ENCODE assay signal across 7 cellular contexts in genomic region chr18:12287684-12288405, GRCh38. TPM values are rescaled to one million over a fixed set of nuclear protein-coding genes. Genes with fewer than 3 reads are reported as not detected.
A peak's percentile ranks its signal among the peaks of the same experiment; 100 is the strongest.
DNase-seq lines count a peak whose midpoint lies in the region; ATAC-seq and TF ChIP-seq lines count a peak whose summit lies in the region.

No MANE protein-coding gene starts in this region.

- POLR2A ChIA-PET in MCF 10A (lab: Yijun Ruan, JAX): interaction anchor here (0.6 to 14.3 kb wide), 14 partner anchors 9 to 530 kb away, joined by 3 to 234 read pairs (median 6); partner anchors contain the start of genes AFG3L2 and TUBB6

- peaks cover 22% of the 10 kb centered on the region for H3K4me1 Mint-ChIP-seq in MCF 10A (ENCODE audit: insufficient read depth, unreplicated experiment)
- no peaks in the 10 kb centered on the region for H3K4me1 Mint-ChIP-seq in stimulated activated effector memory CD8-positive, alpha-beta T cell treated with anti-CD3 and anti-CD28 coated beads, Interleukin-12 subunit alpha, Interleukin-12 subunit beta, amount 100 ng/mL, for 72 hours

- CTCF ChIA-PET in MCF 10A (lab: Yijun Ruan, JAX): interaction anchor here (0.7 to 3.1 kb wide), 9 partner anchors 9 to 51 kb away, joined by 3 to 18 read pairs (median 4); no protein-coding TSS in a partner anchor

- H3K27me3 Mint-ChIP-seq in MCF 10A (ENCODE audit: insufficient read depth, unreplicated experiment): no peaks in the 10 kb centered on the region

- BruUV-seq in MCF 10A (replicated peaks; lab: Mats Ljungman, UMichigan): TSS peak; percentile 91

- DNase-seq in HuH-7 (ENCODE audit: low spot score) (peak; percentile 79), MCF 10A (ENCODE audit: unreplicated experiment) (peak; percentile 78), iris pigment epithelial cell (ENCODE audit: low read depth) (peak; percentile 94), DMS79 treated with DMSO at 0.1 percent for 48 hours (lab: John Stamatoyannopoulos, UW) (no peak)
- DNase-seq in stimulated activated effector memory CD8-positive, alpha-beta T cell treated with anti-CD3 and anti-CD28 coated beads, Interleukin-12 subunit alpha, Interleukin-12 subunit beta, amount 100 ng/mL, for 72 hours (ENCODE audit: low spot score in 2 of 2): no peak
- no peak for DNase-seq in activated naive CD4-positive, alpha-beta T cell (lab: John Stamatoyannopoulos, UW)

- intact Hi-C loops in MCF 10A (cut with micrococcal nuclease): no loop called here

- peak; percentile 7 for ATAC-seq in stimulated activated effector memory CD8-positive, alpha-beta T cell treated with anti-CD3 and anti-CD28 coated beads, Interleukin-12 subunit alpha, Interleukin-12 subunit beta, amount 100 ng/mL, for 72 hours
- no peak for ATAC-seq in GM21381 (IDR thresholded peaks at IDR 0.05; ENCODE audit: unreplicated experiment)

- H3K4me3 Mint-ChIP-seq in MCF 10A (ENCODE audit: unreplicated experiment): peak overlapping the region; percentile 82
- H3K4me3 Mint-ChIP-seq in stimulated activated effector memory CD8-positive, alpha-beta T cell treated with anti-CD3 and anti-CD28 coated beads, Interleukin-12 subunit alpha, Interleukin-12 subunit beta, amount 100 ng/mL, for 72 hours: no peak overlapping the region

- TF ChIP-seq CTCF in MCF 10A (IDR thresholded peaks at IDR 0.05; ENCODE audit: unreplicated experiment): no peak

- no peaks in the 10 kb centered on the region for H3K9me3 Mint-ChIP-seq in MCF 10A (ENCODE audit: unreplicated experiment)
- no peaks in the 10 kb centered on the region for H3K9me3 Mint-ChIP-seq in stimulated activated effector memory CD8-positive, alpha-beta T cell treated with anti-CD3 and anti-CD28 coated beads, Interleukin-12 subunit alpha, Interleukin-12 subunit beta, amount 100 ng/mL, for 72 hours

- peaks cover 4% of the 10 kb centered on the region for H3K36me3 Mint-ChIP-seq in MCF 10A (ENCODE audit: insufficient read depth, unreplicated experiment)
- no peaks in the 10 kb centered on the region for H3K36me3 Mint-ChIP-seq in stimulated activated effector memory CD8-positive, alpha-beta T cell treated with anti-CD3 and anti-CD28 coated beads, Interleukin-12 subunit alpha, Interleukin-12 subunit beta, amount 100 ng/mL, for 72 hours

- peak overlapping the region; percentile 99 for H3K27ac Mint-ChIP-seq in MCF 10A (ENCODE audit: low read depth, unreplicated experiment)
- no peak overlapping the region for H3K27ac Mint-ChIP-seq in stimulated activated effector memory CD8-positive, alpha-beta T cell treated with anti-CD3 and anti-CD28 coated beads, Interleukin-12 subunit alpha, Interleukin-12 subunit beta, amount 100 ng/mL, for 72 hours

RNA-seq across cellular contexts. Expression of gene TUBB6, which starts 20.2 kb away (rescaled TPM):
- 141 and 167 TPM in 2 replicates for total RNA-seq in MCF 10A (2022)

RNA-seq across cellular contexts. Expression of gene CIDEA, which starts 33.7 kb away (rescaled TPM):
- not detected in 2 replicates for total RNA-seq in MCF 10A (2022)

Comparison
In these comparisons a context has a peak if more than half of its experiments do, and no peak if none do; other contexts are left out.
1. DNase-seq: peak in HuH-7 (single experiment), MCF 10A (single experiment) and iris pigment epithelial cell (single experiment); none in stimulated activated effector memory CD8-positive, alpha-beta T cell treated with anti-CD3 and anti-CD28 coated beads, Interleukin-12 subunit alpha, Interleukin-12 subunit beta, amount 100 ng/mL, for 72 hours (0 of 2), activated naive CD4-positive, alpha-beta T cell (0 of 4) and DMS79 treated with DMSO at 0.1 percent for 48 hours (single experiment).